Comparison of ENCODE assay signal across 11 cellular contexts in the genomic region with DNA sequence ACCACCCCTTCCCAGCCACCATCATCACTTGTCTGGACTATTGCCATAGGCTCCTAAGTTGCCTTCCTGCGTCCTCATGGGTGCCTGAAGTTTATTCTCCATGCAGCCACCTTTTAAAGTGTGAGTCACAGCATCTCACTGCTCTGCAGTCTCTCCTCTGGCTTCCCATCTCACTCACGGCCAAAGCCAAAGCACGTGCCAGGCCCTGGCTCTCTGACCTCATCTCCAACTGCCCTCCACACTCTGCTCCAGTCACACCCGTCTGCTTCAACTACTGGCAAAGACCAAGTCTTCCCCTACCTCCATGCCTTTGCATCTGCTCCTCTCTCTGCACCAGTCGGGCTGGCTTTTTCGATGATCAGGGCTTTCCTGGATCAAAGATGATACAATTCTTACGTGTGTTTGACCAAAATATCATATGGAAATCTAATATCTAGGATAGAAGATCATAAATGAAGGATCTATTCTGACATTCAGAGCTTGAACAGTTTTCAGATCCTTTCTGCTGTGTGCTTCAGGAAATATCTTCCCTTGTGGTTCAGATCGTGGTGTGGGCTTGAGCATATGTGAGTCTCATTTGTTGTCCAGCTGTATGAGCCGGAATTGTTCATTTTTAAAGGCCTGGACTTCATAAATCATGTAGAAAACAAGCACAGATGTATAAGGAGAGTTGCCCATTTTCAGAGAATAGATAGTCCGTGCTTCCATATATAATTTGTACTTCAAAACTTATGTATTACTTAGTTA.
A peak's percentile ranks its signal among the peaks of the same experiment; 100 is the strongest.
DNase-seq lines count a peak whose midpoint lies in the region; ATAC-seq and TF ChIP-seq lines count a peak whose summit lies in the region.
"Had no signal": no experiment of that assay in that cellular context is flagged by ENCODE, and none has a peak within 500 bp of the region (broad histone marks: within the 10 kb centered on the region; RNA-seq: fewer than 3 reads in every experiment).

No MANE protein-coding gene starts in this region.

- H2AFZ ChIP-seq in smooth muscle cell (ENCODE audit: low read depth) = no peak overlapping the region

- H3K9ac ChIP-seq in adipocyte (ENCODE audit: low read length) (no peak overlapping the region), smooth muscle cell (ENCODE audit: low read depth) (no peak overlapping the region)

- H3F3A ChIP-seq in smooth muscle cell (ENCODE audit: low read depth) = no peaks in the 10 kb centered on the region

- DNase-seq in G401 (ENCODE audit: low spot score) = peak; percentile 78
- DNase-seq in adipocyte (ENCODE audit: low read depth) = peak; percentile 64
- DNase-seq in cardiac septum (ENCODE audit: low spot score) = peak; percentile 41
- peak; percentile 15 for DNase-seq in smooth muscle cell (lab: John Stamatoyannopoulos, UW; ENCODE audit: unreplicated experiment)
- no peak for DNase-seq in effector memory CD8-positive, alpha-beta T cell
- no peak for DNase-seq in erythroblast (lab: John Stamatoyannopoulos, UW)
- no peak for DNase-seq in putamen (ENCODE audit: low spot score)
- DNase-seq: NCI-H526 treated with DMSO at 0.1 percent for 48 hours; stimulated activated CD4-positive, alpha-beta T cell treated with anti-CD3 and anti-CD28 coated beads, Interleukin-15, amount 100 ng/mL, for 24 hours had no signal

- WGBS in smooth muscle cell (ENCODE audit: low lambda C conversion rate) = 59% methylated on average over 10 of the region's 10 CpGs

- H3K9me3 Mint-ChIP-seq in effector memory CD8-positive, alpha-beta T cell = peaks cover 3 to 10% of the 10 kb centered on the region in 2 donors

- intact Hi-C loops in cardiac septum (cut with DNase I) = no loop called here

- H4K20me1 ChIP-seq in smooth muscle cell (ENCODE audit: low read depth) = peaks cover 62% of the 10 kb centered on the region

- H3K27ac Mint-ChIP-seq in effector memory CD8-positive, alpha-beta T cell = no peak overlapping the region

- H3K27me3 ChIP-seq in adipocyte (replicated peaks; ENCODE audit: control insufficient read depth, insufficient read depth, low read length) (no peaks in the 10 kb centered on the region), smooth muscle cell (ENCODE audit: low read depth) (no peaks in the 10 kb centered on the region)
- H3K27me3 ChIP-seq: cardiac muscle cell had no signal

- in situ Hi-C loops in G401 (cut with HindIII; ENCODE audit: low sequenced_read_pairs) = no loop called here

- H3K27me3 Mint-ChIP-seq in effector memory CD8-positive, alpha-beta T cell = no peaks in the 10 kb centered on the region

- no peak for TF ChIP-seq CTCF in smooth muscle cell (IDR thresholded peaks at IDR 0.05; ENCODE audit: borderline replicate concordance, insufficient read depth, poor library complexity, severe bottlenecking)

- H3K9me3 ChIP-seq in adipocyte (ENCODE audit: control insufficient read depth, low read length) (peaks cover 12% of the 10 kb centered on the region), smooth muscle cell (replicated peaks; ENCODE audit: low read depth) (peaks cover 3% of the 10 kb centered on the region)

- H3K36me3 ChIP-seq in adipocyte (ENCODE audit: control insufficient read depth, insufficient read depth, low read length, severe bottlenecking) (no peaks in the 10 kb centered on the region), smooth muscle cell (ENCODE audit: low read depth) (peaks cover 6% of the 10 kb centered on the region)
- H3K36me3 ChIP-seq: cardiac muscle cell had no signal

- H3K4me1 Mint-ChIP-seq in effector memory CD8-positive, alpha-beta T cell (ENCODE audit: low read depth in 2 of 2) = peaks cover 16 to 17% of the 10 kb centered on the region in 2 donors

- no peak for ATAC-seq in effector memory CD8-positive, alpha-beta T cell (replicated peaks)
- no peak for ATAC-seq in GM18505 (IDR thresholded peaks at IDR 0.05; ENCODE audit: unreplicated experiment)

- H3K4me1 ChIP-seq in adipocyte (ENCODE audit: control insufficient read depth, insufficient read depth, low read length) = peaks cover 15% of the 10 kb centered on the region
- peaks cover 3% of the 10 kb centered on the region for H3K4me1 ChIP-seq in smooth muscle cell (ENCODE audit: low read depth)

- H3K4me3 ChIP-seq in adipocyte (ENCODE audit: low read length) = no peak overlapping the region
- no peak overlapping the region for H3K4me3 ChIP-seq in smooth muscle cell
- H3K4me3 ChIP-seq: cardiac muscle cell had no signal

- no peak for TF ChIP-seq POLR2A in GM18505 (IDR thresholded peaks at IDR 0.05; ENCODE audit: borderline replicate concordance, extremely low read depth, insufficient read depth, insufficient read length)
- no peak for TF ChIP-seq POLR2A in erythroblast (IDR thresholded peaks at IDR 0.05; ENCODE audit: low read length)

- H3K4me2 ChIP-seq in smooth muscle cell = peak overlapping the region; percentile 49

- no peaks in the 10 kb centered on the region for H3K36me3 Mint-ChIP-seq in effector memory CD8-positive, alpha-beta T cell (ENCODE audit: insufficient read depth)

- H3K27ac ChIP-seq in smooth muscle cell (ENCODE audit: low read depth) = peak overlapping the region; percentile 36
- H3K27ac ChIP-seq: cardiac muscle cell had no signal

- peaks cover 25% of the 10 kb centered on the region for H3K79me2 ChIP-seq in smooth muscle cell (ENCODE audit: low read depth)

- H3K4me3 Mint-ChIP-seq in effector memory CD8-positive, alpha-beta T cell = no peak overlapping the region

Comparison
In these comparisons a context has a peak if more than half of its experiments do, and no peak if none do; other contexts are left out.
1. DNase-seq: peak in G401 (single experiment), adipocyte (single experiment), cardiac septum (single experiment) and smooth muscle cell (single experiment); none in effector memory CD8-positive, alpha-beta T cell (0 of 3), erythroblast (0 of 2) and putamen (single experiment).